Comparison of ENCODE assay signal across 21 cellular contexts in genomic region chr4:95367824-95368223, GRCh38.
DNase-seq lines count a peak whose midpoint lies in the region; ATAC-seq and TF ChIP-seq lines count a peak whose summit lies in the region.
"Had no signal": no experiment of that assay in that cellular context is flagged by ENCODE, and none has a peak within 500 bp of the region (broad histone marks: within the 10 kb centered on the region; RNA-seq: fewer than 3 reads in every experiment).

No MANE protein-coding gene starts in this region.

- H3F3A ChIP-seq in SK-N-SH (replicated peaks; ENCODE audit: insufficient read depth), result no peaks in the 10 kb centered on the region
- no peaks in the 10 kb centered on the region for H3F3A ChIP-seq in neural cell (ENCODE audit: insufficient read depth, low read length, poor library complexity, severe bottlenecking)

- H3K4me3 ChIP-seq in HCT116 (replicated peaks in 1 of 2; ENCODE audit: low read depth in 1 of 2, low read length in 2 of 2) (no peak overlapping the region), SK-N-SH (ENCODE audit: low read depth in 2 of 2, low read length in 1 of 2) (no peak overlapping the region), neural cell (ENCODE audit: low read length) (no peak overlapping the region)
- H3K4me3 ChIP-seq: A549; BLaER1 treated with 17β-estradiol and CSF1 and Interleukin-3, amounts not matched to agents 10 nM and 100 nM; GM23248 had no signal

- CTCF ChIA-PET in HCT116 (lab: Charles Lee) (no interaction called here), SK-N-SH (lab: Yijun Ruan, JAX) (interaction anchor here (0.6 kb wide), 1 partner anchor 46 kb away, joined by 3 read pairs; no protein-coding TSS in a partner anchor)

- no peaks in the 10 kb centered on the region for H3K36me3 ChIP-seq in HCT116 (ENCODE audit: control insufficient read depth in 1 of 2, insufficient read depth in 2 of 2, low read length in 2 of 2)
- no peaks in the 10 kb centered on the region for H3K36me3 ChIP-seq in SK-N-SH (replicated peaks in 1 of 2; ENCODE audit: control insufficient read depth in 1 of 2, insufficient read depth in 2 of 2, low read length in 1 of 2)
- H3K36me3 ChIP-seq in neural cell (ENCODE audit: insufficient read depth, low read length), result no peaks in the 10 kb centered on the region
- H3K36me3 ChIP-seq: BLaER1 treated with 17β-estradiol and CSF1 and Interleukin-3, amounts not matched to agents 10 nM and 100 nM had no signal

- TF ChIP-seq POLR2A in HCT116 (IDR thresholded peaks at IDR 0.05; ENCODE audit: borderline replicate concordance, extremely low read depth, insufficient read depth, insufficient read length), result no peak

- H3K9me2 ChIP-seq in HCT116 (ENCODE audit: insufficient read depth), result no peaks in the 10 kb centered on the region
- no peaks in the 10 kb centered on the region for H3K9me2 ChIP-seq in SK-N-SH
- no peaks in the 10 kb centered on the region for H3K9me2 ChIP-seq in neural cell (ENCODE audit: insufficient read depth, low read length)

- H2AFZ ChIP-seq in HCT116 (ENCODE audit: low read depth, low read length, poor library complexity, severe bottlenecking) (peak overlapping the region; percentile 52), SK-N-SH (ENCODE audit: low read depth) (no peak overlapping the region), neural cell (ENCODE audit: low read depth, low read length) (no peak overlapping the region)
- H2AFZ ChIP-seq: GM23248 had no signal

- H3K9ac ChIP-seq in HCT116 (ENCODE audit: low read length), result no peak overlapping the region
- H3K9ac ChIP-seq in SK-N-SH, result no peak overlapping the region
- no peak overlapping the region for H3K9ac ChIP-seq in neural cell (ENCODE audit: low read length)
- H3K9ac ChIP-seq: BLaER1 treated with 17β-estradiol and CSF1 and Interleukin-3, amounts not matched to agents 10 nM and 100 nM; GM23248 had no signal

- DNase-seq in HCT116 (ENCODE audit: low read depth, low spot score) (no peak), SK-N-SH (peak; percentile 9), NCI-H128 (lab: John Stamatoyannopoulos, UW; ENCODE audit: unreplicated experiment) (no peak)
- DNase-seq: 8988T; ACHN; AML-193; BE2C; Calu3; CD4-positive, alpha-beta T cell; CD8-positive, alpha-beta memory T cell; COR-L47; DMS79 treated with DMSO at 0.1 percent for 48 hours; GF-D8; GM23248; H7; HCEC 1CT had no signal

- TF ChIP-seq CTCF in HCT116 (IDR thresholded peaks at IDR 0.05 in 2 of 3, conservative IDR thresholded peaks at IDR 0.05 in 1 of 3; ENCODE audit: borderline replicate concordance in 1 of 3, insufficient read depth in 1 of 3, low read depth in 2 of 3, low read length in 2 of 3) (no peak), SK-N-SH (IDR thresholded peaks at IDR 0.05) (no peak), neural cell (IDR thresholded peaks at IDR 0.05; ENCODE audit: poor library complexity, severe bottlenecking) (no peak)

- no TSS peak for BruUV-seq in HCT116 (replicated peaks; lab: Mats Ljungman, UMichigan)

- 75% methylated on average over 2 of the region's 2 CpGs for WGBS in SK-N-SH (ENCODE audit: low lambda C conversion rate)

- POLR2A ChIA-PET in HCT116 (lab: Charles Lee) (no interaction called here), SK-N-SH (lab: Yijun Ruan, JAX) (no interaction called here)

- RAD21 ChIA-PET in HCT116 (lab: Charles Lee; ENCODE audit: low non-redundant PET in 1 of 2, low total read pairs in 2 of 2, uncharacterized antibody in 2 of 2, unreplicated experiment in 2 of 2), result no interaction called here

- ATAC-seq in HCT116 (no peak), GM18907 (IDR thresholded peaks at IDR 0.05; ENCODE audit: unreplicated experiment) (no peak), GM19467 (IDR thresholded peaks at IDR 0.05; ENCODE audit: unreplicated experiment) (no peak)
- ATAC-seq: A549 had no signal

- H3K9me3 ChIP-seq in HCT116 (ENCODE audit: control insufficient read depth in 1 of 2, insufficient read depth in 1 of 2, low read depth in 1 of 2, low read length in 2 of 2) (no peaks in the 10 kb centered on the region), SK-N-SH (no peaks in the 10 kb centered on the region), neural cell (ENCODE audit: low read length) (no peaks in the 10 kb centered on the region)
- H3K9me3 ChIP-seq: A549; BE2C; BLaER1 treated with 17β-estradiol and CSF1 and Interleukin-3, amounts not matched to agents 10 nM and 100 nM had no signal

- H3K27ac ChIP-seq in HCT116 (ENCODE audit: low read depth, low read length) (no peak overlapping the region), SK-N-SH (ENCODE audit: low read depth in 2 of 2, low read length in 1 of 2) (peak overlapping the region in 1 of 2 experiments; percentile 53; a peak in 2 of 4 replicates), neural cell (ENCODE audit: low read length) (no peak overlapping the region)
- H3K27ac ChIP-seq: A549; BLaER1 treated with 17β-estradiol and CSF1 and Interleukin-3, amounts not matched to agents 10 nM and 100 nM; GM23248 had no signal

- H3K79me2 ChIP-seq in HCT116 (ENCODE audit: insufficient read depth, low read length) (no peaks in the 10 kb centered on the region), SK-N-SH (ENCODE audit: insufficient read depth) (no peaks in the 10 kb centered on the region), neural cell (replicated peaks; ENCODE audit: insufficient read depth, low read length) (no peaks in the 10 kb centered on the region)

- no peaks in the 10 kb centered on the region for H3K27me3 ChIP-seq in HCT116 (ENCODE audit: insufficient read depth, low read length)
- no peaks in the 10 kb centered on the region for H3K27me3 ChIP-seq in SK-N-SH (ENCODE audit: insufficient read depth)
- no peaks in the 10 kb centered on the region for H3K27me3 ChIP-seq in neural cell (ENCODE audit: insufficient read depth, low read depth, low read length)
- H3K27me3 ChIP-seq: BE2C; BLaER1 treated with 17β-estradiol and CSF1 and Interleukin-3, amounts not matched to agents 10 nM and 100 nM had no signal

- H3K4me1 ChIP-seq in HCT116 (ENCODE audit: control insufficient read depth in 1 of 2, insufficient read depth in 2 of 2, low read length in 2 of 2) (peaks cover 4 to 5% of the 10 kb centered on the region in 2 experiments; a peak in 2 of 4 replicates), SK-N-SH (ENCODE audit: control insufficient read depth in 1 of 2, insufficient read depth in 2 of 2, low read depth in 1 of 2, low read length in 1 of 2) (peaks cover 0 to 27% of the 10 kb centered on the region in 2 experiments; a peak in 2 of 4 replicates)
- H3K4me1 ChIP-seq: BLaER1 treated with 17β-estradiol and CSF1 and Interleukin-3, amounts not matched to agents 10 nM and 100 nM had no signal

- intact Hi-C loops in HCT116 (cut with micrococcal nuclease), result no loop called here

- TF ChIP-seq EP300 in SK-N-SH (IDR thresholded peaks at IDR 0.05; ENCODE audit: borderline replicate concordance in 1 of 2, low read depth in 1 of 2, low read length in 1 of 2) (peak in 1 of 2 experiments; percentile 68; a peak in 2 of 4 replicates), neural cell (conservative IDR thresholded peaks at IDR 0.05; ENCODE audit: poor library complexity, severe bottlenecking) (peak; percentile 78)

- TF ChIP-seq RAD21 in HCT116 (IDR thresholded peaks at IDR 0.05; ENCODE audit: low read depth) (no peak), SK-N-SH (IDR thresholded peaks at IDR 0.05; ENCODE audit: low read length) (peak; percentile 4; the same call in 1 of the 2 replicates), neural cell (conservative IDR thresholded peaks at IDR 0.05) (no peak)

- H3K4me2 ChIP-seq in HCT116 (ENCODE audit: low read length) (no peak overlapping the region), SK-N-SH (no peak overlapping the region), neural cell (ENCODE audit: low read length) (no peak overlapping the region)
- H3K4me2 ChIP-seq: A549; BLaER1 treated with 17β-estradiol and CSF1 and Interleukin-3, amounts not matched to agents 10 nM and 100 nM had no signal

- no peaks in the 10 kb centered on the region for H4K20me1 ChIP-seq in HCT116 (ENCODE audit: insufficient read depth)
- no peaks in the 10 kb centered on the region for H4K20me1 ChIP-seq in SK-N-SH (ENCODE audit: insufficient read depth)
- no peaks in the 10 kb centered on the region for H4K20me1 ChIP-seq in neural cell (ENCODE audit: insufficient read depth)
- H4K20me1 ChIP-seq: BLaER1 treated with 17β-estradiol and CSF1 and Interleukin-3, amounts not matched to agents 10 nM and 100 nM had no signal

TF ChIP-seq in HCT116, 20 proteins besides CTCF, POLR2A, EP300 and RAD21 (continues in another document):
- TF ChIP-seq SRF (IDR thresholded peaks at IDR 0.05; ENCODE audit: low read depth), result no peak
- TF ChIP-seq ZFX (IDR thresholded peaks at IDR 0.05), result no peak
- no peak for TF ChIP-seq ATF3 (IDR thresholded peaks at IDR 0.05)
- no peak for TF ChIP-seq MAX (IDR thresholded peaks at IDR 0.05)

TF ChIP-seq in SK-N-SH, 30 proteins besides CTCF, POLR2A, EP300 and RAD21:
- TF ChIP-seq SIN3A (IDR thresholded peaks at IDR 0.05; ENCODE audit: borderline replicate concordance, low read depth, low read length), result no peak
- peak; percentile 77 for TF ChIP-seq GATA2 (CRISPR knock-in tag; IDR thresholded peaks at IDR 0.05)
- peak; percentile 57; the same call in 1 of the 2 replicates for TF ChIP-seq RCOR1 (IDR thresholded peaks at IDR 0.05; ENCODE audit: low read length)

TF ChIP-seq in neural cell, 6 proteins besides CTCF, POLR2A, EP300 and RAD21 (continues in another document):
- TF ChIP-seq TAF1 (IDR thresholded peaks at IDR 0.05; ENCODE audit: low read depth), result no peak
- no peak for TF ChIP-seq SMC3 (conservative IDR thresholded peaks at IDR 0.05; ENCODE audit: poor library complexity)
- TF ChIP-seq POLR2AphosphoS5 (IDR thresholded peaks at IDR 0.05), result peak; percentile 79

Comparison
In these comparisons a context has a peak if more than half of its experiments do, and no peak if none do; other contexts are left out.
1. Of the 11 proteins assayed by ChIP-seq in both SK-N-SH and HCT116: peak only in SK-N-SH: RAD21; only in HCT116: none; in both: none; in neither: 10.